11 cellular contexts compared by ENCODE assay signal in genomic region chr5:174665347-174665746, GRCh38. TPM values are rescaled to one million over a fixed set of nuclear protein-coding genes. Genes with fewer than 3 reads are reported as not detected.
"Had no signal": no experiment of that assay in that cellular context is flagged by ENCODE, and none has a peak within 500 bp of the region (broad histone marks: within the 10 kb centered on the region; RNA-seq: fewer than 3 reads in every experiment).

No MANE protein-coding gene starts in this region.

- H3K27ac ChIP-seq: GM23248 had no signal

- H3K4me2 ChIP-seq: GM23338 had no signal

- H3K36me3 ChIP-seq: HAP-1 had no signal

- DNase-seq: GM23248, GOT3, H7, H9, HCEC 1CT, HFFc6 had no signal

- ATAC-seq: GM23338, HCT116 had no signal

- H3K4me3 ChIP-seq: GM23248, GM23338, HAP-1 had no signal

- H3K4me1 ChIP-seq: HAP-1 had no signal

- H3K27ac Mint-ChIP-seq: GM23338, H9, HFFc6 had no signal

- H3K4me3 Mint-ChIP-seq: GM23338, H9, HFFc6 had no signal

- H3K9me3 ChIP-seq: HAP-1 had no signal

- H2AFZ ChIP-seq: GM23248, GM23338 had no signal

- H3K9ac ChIP-seq: GM23248 had no signal

- FAIRE-seq: H1, H54 had no signal

RNA-seq across cellular contexts. Expression of gene MSX2, which starts 59.0 kb away (rescaled TPM):
- total RNA-seq: HFFc6 had no signal
